34 cellular contexts compared by ENCODE assay signal in genomic region chr2:16107246-16107645, GRCh38.
"Had no signal": no experiment of that assay in that cellular context is flagged by ENCODE, and none has a peak within 500 bp of the region (broad histone marks: within the 10 kb centered on the region; RNA-seq: fewer than 3 reads in every experiment).

No MANE protein-coding gene starts in this region.

- H3K36me3 Mint-ChIP-seq: activated CD4-positive, alpha-beta memory T cell treated with anti-CD3 and anti-CD28 coated beads for 36 hours; activated CD8-positive, alpha-beta memory T cell treated with anti-CD3 and anti-CD28 coated beads, Interleukin-2, amount 10 ng/mL, durations not matched to agents 7 days and 5 days; activated naive CD4-positive, alpha-beta T cell treated with anti-CD3 and anti-CD28 coated beads, Interleukin-2, amount 50 U/mL, for 24 hours; activated naive CD8-positive, alpha-beta T cell treated with anti-CD3 and anti-CD28 coated beads for 36 hours had no signal

- H3K36me3 ChIP-seq: adrenal gland, esophagus squamous epithelium, WERI-Rb-1 had no signal

- H3K27ac Mint-ChIP-seq: activated CD4-positive, alpha-beta memory T cell treated with anti-CD3 and anti-CD28 coated beads for 36 hours; activated CD4-positive, alpha-beta T cell treated with anti-CD3 and anti-CD28 coated beads for 36 hours; activated CD4-positive, alpha-beta T cell treated with anti-CD3 and anti-CD28 coated beads, Interleukin-2, amount 10 ng/mL, durations not matched to agents 24 days and 14 days; activated CD8-positive, alpha-beta memory T cell treated with anti-CD3 and anti-CD28 coated beads, Interleukin-2, amount 10 ng/mL, durations not matched to agents 7 days and 5 days; activated CD8-positive, alpha-beta T cell treated with anti-CD3 and anti-CD28 coated beads, Interleukin-2, amount 10 ng/mL, durations not matched to agents 7 days and 5 days; activated naive CD4-positive, alpha-beta T cell treated with anti-CD3 and anti-CD28 coated beads for 36 hours; activated naive CD4-positive, alpha-beta T cell treated with anti-CD3 and anti-CD28 coated beads, Interleukin-2, amount 50 U/mL, for 24 hours; activated naive CD8-positive, alpha-beta T cell treated with anti-CD3 and anti-CD28 coated beads for 36 hours; activated naive CD8-positive, alpha-beta T cell treated with anti-CD3 and anti-CD28 coated beads, Interleukin-2, amount 50 U/mL, for 24 hours; activated T-helper 1 cell treated with anti-CD3 and anti-CD28 coated beads, Interleukin-12 subunit alpha, Interleukin-12 subunit beta, Interleukin-2, Interleukin-4 antibody, amounts not matched to agents 30 ng/mL and 10 ng/mL and 1 ng/mL, durations not matched to agents 14 hours and 24 hours and 36 hours; activated T-helper 2 cell treated with anti-CD3 and anti-CD28 coated beads, Interferon-gamma antibody, Interleukin-2, Interleukin-4, amounts not matched to agents 10 μg/mL and 5 μg/mL and 100 μg/mL, durations not matched to agents 14 hours and 24 hours and 36 hours; T-helper 17 cell; T-helper 2 cell treated with Interferon-gamma antibody and Interleukin-4, amounts not matched to agents 5 μg/mL and 100 μg/mL, for 36 hours had no signal

- H3K9me3 ChIP-seq: adrenal gland, body of pancreas, esophagus squamous epithelium had no signal

- H3K27ac ChIP-seq: adrenal gland, body of pancreas, epithelial cell of prostate, esophagus squamous epithelium, WERI-Rb-1 had no signal

- FAIRE-seq: colon, endometrium, endothelial cell of umbilical vein had no signal

- H3K9me3 Mint-ChIP-seq: activated CD4-positive, alpha-beta memory T cell treated with anti-CD3 and anti-CD28 coated beads for 36 hours; activated CD4-positive, alpha-beta T cell treated with anti-CD3 and anti-CD28 coated beads, Interleukin-2, amount 10 ng/mL, durations not matched to agents 24 days and 14 days; activated naive CD4-positive, alpha-beta T cell treated with anti-CD3 and anti-CD28 coated beads for 36 hours; activated naive CD4-positive, alpha-beta T cell treated with anti-CD3 and anti-CD28 coated beads, Interleukin-2, amount 50 U/mL, for 24 hours; activated naive CD8-positive, alpha-beta T cell treated with anti-CD3 and anti-CD28 coated beads for 36 hours; activated naive CD8-positive, alpha-beta T cell treated with anti-CD3 and anti-CD28 coated beads, Interleukin-2, amount 50 U/mL, for 24 hours; activated T-helper 1 cell treated with anti-CD3 and anti-CD28 coated beads, Interleukin-12 subunit alpha, Interleukin-12 subunit beta, Interleukin-2, Interleukin-4 antibody, amounts not matched to agents 30 ng/mL and 10 ng/mL and 1 ng/mL, durations not matched to agents 14 hours and 24 hours and 36 hours; activated T-helper 2 cell treated with anti-CD3 and anti-CD28 coated beads, Interferon-gamma antibody, Interleukin-2, Interleukin-4, amounts not matched to agents 10 μg/mL and 5 μg/mL and 100 μg/mL, durations not matched to agents 14 hours and 24 hours and 36 hours; T-helper 2 cell treated with Interferon-gamma antibody and Interleukin-4, amounts not matched to agents 5 μg/mL and 100 μg/mL, for 36 hours had no signal

- H3K4me3 Mint-ChIP-seq: activated CD4-positive, alpha-beta memory T cell treated with anti-CD3 and anti-CD28 coated beads for 36 hours; activated CD4-positive, alpha-beta T cell treated with anti-CD3 and anti-CD28 coated beads for 36 hours; activated CD4-positive, alpha-beta T cell treated with anti-CD3 and anti-CD28 coated beads, Interleukin-2, amount 10 ng/mL, durations not matched to agents 24 days and 14 days; activated CD8-positive, alpha-beta memory T cell treated with anti-CD3 and anti-CD28 coated beads, Interleukin-2, amount 10 ng/mL, durations not matched to agents 7 days and 5 days; activated CD8-positive, alpha-beta T cell treated with anti-CD3 and anti-CD28 coated beads, Interleukin-2, amount 10 ng/mL, durations not matched to agents 7 days and 5 days; activated naive CD4-positive, alpha-beta T cell treated with anti-CD3 and anti-CD28 coated beads for 36 hours; activated naive CD4-positive, alpha-beta T cell treated with anti-CD3 and anti-CD28 coated beads, Interleukin-2, amount 50 U/mL, for 24 hours; activated naive CD8-positive, alpha-beta T cell treated with anti-CD3 and anti-CD28 coated beads for 36 hours; activated naive CD8-positive, alpha-beta T cell treated with anti-CD3 and anti-CD28 coated beads, Interleukin-2, amount 50 U/mL, for 24 hours; activated T-helper 1 cell treated with anti-CD3 and anti-CD28 coated beads, Interleukin-12 subunit alpha, Interleukin-12 subunit beta, Interleukin-2, Interleukin-4 antibody, amounts not matched to agents 30 ng/mL and 10 ng/mL and 1 ng/mL, durations not matched to agents 14 hours and 24 hours and 36 hours; T-helper 17 cell; T-helper 2 cell treated with Interferon-gamma antibody and Interleukin-4, amounts not matched to agents 5 μg/mL and 100 μg/mL, for 36 hours had no signal

- H3K4me1 ChIP-seq: adrenal gland had no signal

- ATAC-seq: activated CD4-positive, alpha-beta T cell treated with anti-CD3 and anti-CD28 coated beads for 36 hours; activated CD8-positive, alpha-beta memory T cell treated with anti-CD3 and anti-CD28 coated beads, Interleukin-2, amount 10 ng/mL, durations not matched to agents 7 days and 5 days; activated CD8-positive, alpha-beta T cell treated with anti-CD3 and anti-CD28 coated beads, Interleukin-2, amount 10 ng/mL, durations not matched to agents 7 days and 5 days; activated naive CD8-positive, alpha-beta T cell treated with anti-CD3 and anti-CD28 coated beads, Interleukin-2, amount 50 U/mL, for 24 hours; body of pancreas; T-helper 17 cell had no signal

- H3K27me3 Mint-ChIP-seq: activated CD4-positive, alpha-beta memory T cell treated with anti-CD3 and anti-CD28 coated beads for 36 hours; activated CD4-positive, alpha-beta T cell treated with anti-CD3 and anti-CD28 coated beads for 36 hours; activated CD4-positive, alpha-beta T cell treated with anti-CD3 and anti-CD28 coated beads, Interleukin-2, amount 10 ng/mL, durations not matched to agents 24 days and 14 days; activated CD8-positive, alpha-beta memory T cell treated with anti-CD3 and anti-CD28 coated beads, Interleukin-2, amount 10 ng/mL, durations not matched to agents 7 days and 5 days; activated naive CD4-positive, alpha-beta T cell treated with anti-CD3 and anti-CD28 coated beads, Interleukin-2, amount 50 U/mL, for 24 hours; activated naive CD8-positive, alpha-beta T cell treated with anti-CD3 and anti-CD28 coated beads for 36 hours; activated naive CD8-positive, alpha-beta T cell treated with anti-CD3 and anti-CD28 coated beads, Interleukin-2, amount 50 U/mL, for 24 hours; T-helper 17 cell had no signal

- DNase-seq: activated CD4-positive, alpha-beta memory T cell treated with anti-CD3 and anti-CD28 coated beads for 36 hours; activated CD4-positive, alpha-beta T cell treated with anti-CD3 and anti-CD28 coated beads for 36 hours; activated CD4-positive, alpha-beta T cell treated with anti-CD3 and anti-CD28 coated beads, Interleukin-2, amount 10 ng/mL, durations not matched to agents 24 days and 14 days; activated CD4-positive, CD25-positive, alpha-beta regulatory T cell; activated CD4-positive, CD25-positive, alpha-beta regulatory T cell treated with anti-CD3 and anti-CD28 coated beads, Interleukin-2, amount 50 U/mL, for 72 hours; activated CD8-positive, alpha-beta memory T cell treated with anti-CD3 and anti-CD28 coated beads, Interleukin-2, amount 10 ng/mL, durations not matched to agents 7 days and 5 days; activated CD8-positive, alpha-beta memory T cell treated with anti-CD3 and anti-CD28 coated beads, Interleukin-2, amount 50 U/mL, for 4 hours; activated CD8-positive, alpha-beta T cell treated with anti-CD3 and anti-CD28 coated beads, Interleukin-2, amount 10 ng/mL, durations not matched to agents 7 days and 5 days; activated naive CD4-positive, alpha-beta T cell treated with anti-CD3 and anti-CD28 coated beads for 36 hours; activated naive CD8-positive, alpha-beta T cell treated with anti-CD3 and anti-CD28 coated beads for 36 hours; activated naive CD8-positive, alpha-beta T cell treated with anti-CD3 and anti-CD28 coated beads, Interleukin-2, amount 50 U/mL, for 24 hours; activated T-cell treated with anti-CD3 and anti-CD28 coated beads, Interleukin-2, amount 50 U/mL, for 1 hour; activated T-cell treated with anti-CD3 and anti-CD28 coated beads, Interleukin-2, amount 50 U/mL, for 48 hours; adrenal gland; amygdala; aorta; body of pancreas; caudate nucleus; cortex of kidney; effector CD8-positive, alpha-beta T cell; esophagus squamous epithelium; foreskin melanocyte; head of caudate nucleus; T-helper 17 cell; T1000; WERI-Rb-1 had no signal

- H3K4me1 Mint-ChIP-seq: activated CD4-positive, alpha-beta T cell treated with anti-CD3 and anti-CD28 coated beads for 36 hours; activated CD4-positive, alpha-beta T cell treated with anti-CD3 and anti-CD28 coated beads, Interleukin-2, amount 10 ng/mL, durations not matched to agents 24 days and 14 days; activated CD8-positive, alpha-beta memory T cell treated with anti-CD3 and anti-CD28 coated beads, Interleukin-2, amount 10 ng/mL, durations not matched to agents 7 days and 5 days; activated naive CD4-positive, alpha-beta T cell treated with anti-CD3 and anti-CD28 coated beads, Interleukin-2, amount 50 U/mL, for 24 hours; activated naive CD8-positive, alpha-beta T cell treated with anti-CD3 and anti-CD28 coated beads for 36 hours; activated naive CD8-positive, alpha-beta T cell treated with anti-CD3 and anti-CD28 coated beads, Interleukin-2, amount 50 U/mL, for 24 hours; T-helper 17 cell had no signal

- H3K27me3 ChIP-seq: adrenal gland, body of pancreas had no signal

- H3K4me3 ChIP-seq: adrenal gland, body of pancreas, esophagus squamous epithelium had no signal
